ENCODE assay signal across 15 cellular contexts in genomic region chr17:27635275-27635823, GRCh38. TPM values are rescaled to one million over a fixed set of nuclear protein-coding genes. Genes with fewer than 3 reads are reported as not detected.
DNase-seq lines count a peak whose midpoint lies in the region; ATAC-seq, FAIRE-seq and TF ChIP-seq lines count a peak whose summit lies in the region.
"Had no signal": no experiment of that assay in that cellular context is flagged by ENCODE, and none has a peak within 500 bp of the region (broad histone marks: within the 10 kb centered on the region; RNA-seq: fewer than 3 reads in every experiment).

No MANE protein-coding gene starts in this region.

- peak overlapping the region; percentile 53 to 98 (median 91); a peak in 21 of 22 replicates for H3K4me2 ChIP-seq in BLaER1 treated with 17β-estradiol and CSF1 and Interleukin-3, amounts not matched to agents 10 nM and 100 nM

- peaks cover 39 to 49% of the 10 kb centered on the region in 2 donors for H3K4me1 Mint-ChIP-seq in immature natural killer cell
- peaks cover 13% of the 10 kb centered on the region for H3K4me1 Mint-ChIP-seq in MCF 10A (ENCODE audit: insufficient read depth, unreplicated experiment)

- H3K27ac Mint-ChIP-seq in immature natural killer cell: peak overlapping the region in 5 of 6 donors; percentile 29 to 90 (median 53)
- no peak overlapping the region for H3K27ac Mint-ChIP-seq in MCF 10A (ENCODE audit: low read depth, unreplicated experiment)

- TF ChIP-seq CTCF in MCF 10A (IDR thresholded peaks at IDR 0.05; ENCODE audit: unreplicated experiment): no peak

- H3K36me3 ChIP-seq in BLaER1 treated with 17β-estradiol and CSF1 and Interleukin-3, amounts not matched to agents 10 nM and 100 nM: peaks cover 15 to 32% (median 18%) of the 10 kb centered on the region in 11 experiments
- H3K36me3 ChIP-seq: thoracic aorta had no signal

- peaks cover 0 to 6% (median 0%) of the 10 kb centered on the region in 3 donors for H3K27me3 Mint-ChIP-seq in immature natural killer cell (ENCODE audit: low read depth in 3 of 3)
- H3K27me3 Mint-ChIP-seq in MCF 10A (ENCODE audit: insufficient read depth, unreplicated experiment): no peaks in the 10 kb centered on the region

- FAIRE-seq in H54 (lab: Jason Lieb, UNC): no peak
- FAIRE-seq: GM18507 had no signal

- POLR2A ChIA-PET in MCF 10A (lab: Yijun Ruan, JAX): no interaction called here

- BruUV-seq in MCF 10A (replicated peaks; lab: Mats Ljungman, UMichigan): no TSS peak

- H3K9me3 Mint-ChIP-seq in immature natural killer cell: no peaks in the 10 kb centered on the region
- H3K9me3 Mint-ChIP-seq in MCF 10A (ENCODE audit: unreplicated experiment): no peaks in the 10 kb centered on the region

- H3K4me3 ChIP-seq in BLaER1 treated with 17β-estradiol and CSF1 and Interleukin-3, amounts not matched to agents 10 nM and 100 nM: 0 out of 20 replicates have a peak overlapping the region, but pooled peaks of 1 of the 10 experiments have one; percentile 10
- H3K4me3 ChIP-seq: thoracic aorta had no signal

- H3K36me3 Mint-ChIP-seq in immature natural killer cell (peaks cover 8 to 11% (median 9%) of the 10 kb centered on the region in 3 donors), MCF 10A (ENCODE audit: insufficient read depth, unreplicated experiment) (no peaks in the 10 kb centered on the region)

- peak overlapping the region in 9 of 11 experiments; percentile 8 to 70 (median 45); a peak in 15 of 22 replicates for H3K27ac ChIP-seq in BLaER1 treated with 17β-estradiol and CSF1 and Interleukin-3, amounts not matched to agents 10 nM and 100 nM
- H3K27ac ChIP-seq: thoracic aorta had no signal

- no peak for TF ChIP-seq POLR2A in H54 (IDR thresholded peaks at IDR 0.05; ENCODE audit: low read depth, low read length)

- peaks cover 0 to 29% (median 0%) of the 10 kb centered on the region in 11 experiments; a peak in 7 of 22 replicates for H4K20me1 ChIP-seq in BLaER1 treated with 17β-estradiol and CSF1 and Interleukin-3, amounts not matched to agents 10 nM and 100 nM

- DNase-seq in OCI-M1 (lab: John Stamatoyannopoulos, UW) (peak; percentile 93), immature natural killer cell (no peak), T-helper 9 cell (no peak), H54 (ENCODE audit: insufficient read length, low spot score) (no peak), MCF 10A (ENCODE audit: unreplicated experiment) (no peak), ureter (ENCODE audit: low spot score) (no peak)
- DNase-seq: activated CD4-positive, alpha-beta T cell treated with anti-CD3 and anti-CD28 coated beads for 4 hours; amniotic stem cell; Caco-2; NCI-H1105 treated with DMSO at 0.1 percent for 48 hours had no signal

- ATAC-seq in GM18909 (IDR thresholded peaks at IDR 0.05; ENCODE audit: poor library complexity, unreplicated experiment): peak; percentile 41
- ATAC-seq: Panc1 had no signal

- H3K27me3 ChIP-seq in BLaER1 treated with 17β-estradiol and CSF1 and Interleukin-3, amounts not matched to agents 10 nM and 100 nM: no peaks in the 10 kb centered on the region

- H3K9ac ChIP-seq in BLaER1 treated with 17β-estradiol and CSF1 and Interleukin-3, amounts not matched to agents 10 nM and 100 nM: peak overlapping the region in 5 of 11 experiments; percentile 5 to 62 (median 46); a peak in 6 of 22 replicates

- peaks cover 44 to 71% (median 55%) of the 10 kb centered on the region in 10 experiments for H3K4me1 ChIP-seq in BLaER1 treated with 17β-estradiol and CSF1 and Interleukin-3, amounts not matched to agents 10 nM and 100 nM

- no peaks in the 10 kb centered on the region; a peak in 1 of 22 replicates for H3K9me3 ChIP-seq in BLaER1 treated with 17β-estradiol and CSF1 and Interleukin-3, amounts not matched to agents 10 nM and 100 nM (replicated peaks in 1 of 11)
- H3K9me3 ChIP-seq: Caco-2, thoracic aorta had no signal

- H3K4me3 Mint-ChIP-seq in immature natural killer cell: no peak overlapping the region
- no peak overlapping the region for H3K4me3 Mint-ChIP-seq in MCF 10A (ENCODE audit: unreplicated experiment)

- intact Hi-C loops in MCF 10A (cut with micrococcal nuclease): no loop called here

- CTCF ChIA-PET in MCF 10A (lab: Yijun Ruan, JAX): interaction anchor here (0.9 to 1.2 kb wide), 3 partner anchors 17 to 25 kb away, joined by 3 to 5 read pairs (median 3); no protein-coding TSS in a partner anchor

RNA-seq across cellular contexts. Expression of gene LGALS9, which starts 4.4 kb away (rescaled TPM):
- polyA plus RNA-seq in immature natural killer cell: 10 to 100 TPM; 32.8 to 46.5 (median 36.2) TPM
- 0.44 and 0.54 TPM in 2 replicates for total RNA-seq in MCF 10A (2022)
- total RNA-seq in ureter: 80.7 TPM

Comparison
In these comparisons a context has a peak if more than half of its experiments do, and no peak if none do; other contexts are left out.
1. RNA of gene LGALS9, which starts 4.4 kb away (total RNA-seq): 80.7 TPM in ureter (single experiment); 0.44 to 0.54 TPM in MCF 10A; every median in the first group is over 10 times any median in the second.